In the genomic region with DNA sequence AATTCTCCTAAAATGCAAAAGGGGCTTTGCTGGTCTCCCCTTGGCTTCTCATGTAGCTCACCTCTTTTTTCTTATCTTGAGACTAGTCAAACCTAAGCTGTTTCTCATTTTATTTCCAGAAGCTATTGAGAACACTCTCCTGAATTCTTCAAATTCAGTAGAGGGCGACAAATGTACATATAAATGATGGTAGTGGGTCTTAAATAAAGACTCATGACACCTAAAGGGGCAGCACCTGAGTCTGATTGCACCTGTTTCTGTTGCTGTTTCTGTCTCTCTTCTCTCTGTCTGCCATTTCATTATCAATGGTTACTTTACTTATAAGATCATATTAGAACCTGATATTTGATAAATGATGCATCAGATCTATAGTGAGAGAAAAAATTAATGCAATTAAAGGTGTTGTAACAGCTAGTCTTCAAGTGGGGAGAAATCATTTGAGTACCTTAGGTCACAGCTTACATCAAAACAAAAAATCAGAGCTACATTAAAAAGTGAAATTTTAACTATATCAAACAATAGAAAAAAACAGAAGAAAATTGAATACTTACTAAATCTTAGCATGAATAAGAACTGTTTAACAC, we compare ENCODE assay signal across 7 cellular contexts. TPM values are rescaled to one million over a fixed set of nuclear protein-coding genes. Genes with fewer than 3 reads are reported as not detected.
DNase-seq lines count a peak whose midpoint lies in the region; ATAC-seq lines count a peak whose summit lies in the region.

No MANE protein-coding gene starts in this region.

- intact Hi-C loops in left colon (cut with DNase I, micrococcal nuclease): no loop called here

- in situ Hi-C loops in G401 (cut with HindIII; ENCODE audit: low sequenced_read_pairs): no loop called here

- peak; percentile 15 for DNase-seq in G401 (ENCODE audit: low spot score)
- peak; percentile 63 for DNase-seq in NCI-H1436 treated with DMSO at 0.1 percent for 48 hours (lab: John Stamatoyannopoulos, UW)
- no peak for DNase-seq in activated naive CD8-positive, alpha-beta T cell treated with anti-CD3 and anti-CD28 coated beads, Interleukin-2, amount 50 U/mL, for 24 hours
- no peak for DNase-seq in left colon
- DNase-seq in stimulated activated CD4-positive, alpha-beta T cell treated with anti-CD3 and anti-CD28 coated beads, Interleukin-1b, Interleukin-23, amount 100 ng/mL, for 48 hours: no peak

- peak; percentile 68 for ATAC-seq in GM21786 (IDR thresholded peaks at IDR 0.05; ENCODE audit: unreplicated experiment)
- ATAC-seq in activated naive CD8-positive, alpha-beta T cell treated with anti-CD3 and anti-CD28 coated beads, Interleukin-2, amount 50 U/mL, for 24 hours: peak; percentile 91
- peak; percentile 47 for ATAC-seq in left colon
- no peak for ATAC-seq in HG03469 (IDR thresholded peaks at IDR 0.05; ENCODE audit: unreplicated experiment)

- H3K4me1 Mint-ChIP-seq in activated naive CD8-positive, alpha-beta T cell treated with anti-CD3 and anti-CD28 coated beads, Interleukin-2, amount 50 U/mL, for 24 hours: peaks cover 15% of the 10 kb centered on the region

- H3K27me3 Mint-ChIP-seq in activated naive CD8-positive, alpha-beta T cell treated with anti-CD3 and anti-CD28 coated beads, Interleukin-2, amount 50 U/mL, for 24 hours: peaks cover 6% of the 10 kb centered on the region

- H3K9me3 Mint-ChIP-seq in activated naive CD8-positive, alpha-beta T cell treated with anti-CD3 and anti-CD28 coated beads, Interleukin-2, amount 50 U/mL, for 24 hours: no peaks in the 10 kb centered on the region

- no peak overlapping the region for H3K27ac Mint-ChIP-seq in activated naive CD8-positive, alpha-beta T cell treated with anti-CD3 and anti-CD28 coated beads, Interleukin-2, amount 50 U/mL, for 24 hours

- H3K4me3 Mint-ChIP-seq in activated naive CD8-positive, alpha-beta T cell treated with anti-CD3 and anti-CD28 coated beads, Interleukin-2, amount 50 U/mL, for 24 hours: no peak overlapping the region

- H3K36me3 Mint-ChIP-seq in activated naive CD8-positive, alpha-beta T cell treated with anti-CD3 and anti-CD28 coated beads, Interleukin-2, amount 50 U/mL, for 24 hours (ENCODE audit: low read depth): no peaks in the 10 kb centered on the region

RNA-seq across cellular contexts. Expression of a gene that starts 7.0 kb away (rescaled TPM):
- total RNA-seq in G401 (2014; rRNA removed; shearing (Covaris generic)): not detected in 2 replicates
- total RNA-seq in left colon: 1 to 10 TPM in 1 of 2 donors, under 1 TPM in 1; 0.15 to 3.1 TPM

RNA-seq across cellular contexts. Expression of a gene that starts 43.2 kb away (rescaled TPM):
- 53.7 and 76.8 TPM in 2 replicates for total RNA-seq in G401 (2014; rRNA removed; shearing (Covaris generic))
- total RNA-seq in left colon: 1 to 10 TPM; 6.6 to 7.8 TPM

Comparison
In these comparisons a context has a peak if more than half of its experiments do, and no peak if none do; other contexts are left out.
1. DNase-seq: peak in G401 (single experiment) and NCI-H1436 treated with DMSO at 0.1 percent for 48 hours (single experiment); none in activated naive CD8-positive, alpha-beta T cell treated with anti-CD3 and anti-CD28 coated beads, Interleukin-2, amount 50 U/mL, for 24 hours (single experiment), left colon (0 of 2) and stimulated activated CD4-positive, alpha-beta T cell treated with anti-CD3 and anti-CD28 coated beads, Interleukin-1b, Interleukin-23, amount 100 ng/mL, for 48 hours (single experiment).